In genomic region chr11:72633068-72633467, GRCh38 we compare ENCODE assay signal across 25 cellular contexts. TPM values are rescaled to one million over a fixed set of nuclear protein-coding genes. Genes with fewer than 3 reads are reported as not detected.
A peak's percentile ranks its signal among the peaks of the same experiment; 100 is the strongest.
DNase-seq lines count a peak whose midpoint lies in the region; ATAC-seq and TF ChIP-seq lines count a peak whose summit lies in the region.
"Had no signal": no experiment of that assay in that cellular context is flagged by ENCODE, and none has a peak within 500 bp of the region (broad histone marks: within the 10 kb centered on the region; RNA-seq: fewer than 3 reads in every experiment).

No MANE protein-coding gene starts in this region.

- no peak overlapping the region for H4K8ac ChIP-seq in neuronal stem cell (ENCODE audit: low read depth, low read length)

- no peaks in the 10 kb centered on the region for H3F3A ChIP-seq in smooth muscle cell (ENCODE audit: low read depth)

- intact Hi-C loops in right cardiac atrium (cut with DNase I): no loop called here

- no peaks in the 10 kb centered on the region for H3K9me3 ChIP-seq in right cardiac atrium (ENCODE audit: control insufficient read depth, low read length)
- H3K9me3 ChIP-seq in neuronal stem cell (replicated peaks in 1 of 2; ENCODE audit: control insufficient read depth in 2 of 2, insufficient read depth in 1 of 2, low read depth in 1 of 2, low read length in 2 of 2): peaks cover 0 to 3% of the 10 kb centered on the region in 2 donors
- no peaks in the 10 kb centered on the region for H3K9me3 ChIP-seq in smooth muscle cell (replicated peaks; ENCODE audit: low read depth)
- H3K9me3 ChIP-seq: HAP-1, tibial nerve had no signal

- H3K4me3 ChIP-seq in right cardiac atrium (ENCODE audit: low read length): no peak overlapping the region
- no peak overlapping the region for H3K4me3 ChIP-seq in neuronal stem cell (ENCODE audit: low read length in 2 of 2)
- no peak overlapping the region for H3K4me3 ChIP-seq in smooth muscle cell
- H3K4me3 ChIP-seq: cardiac muscle cell, HAP-1, SK-N-MC, tibial nerve had no signal

- H3K79me1 ChIP-seq in neuronal stem cell (ENCODE audit: low read depth, low read length): no peaks in the 10 kb centered on the region

- H3K4me2 ChIP-seq in neuronal stem cell (ENCODE audit: insufficient read depth, low read length, poor library complexity, severe bottlenecking) (no peak overlapping the region), smooth muscle cell (no peak overlapping the region)

- peak overlapping the region; percentile 28 for H2BK15ac ChIP-seq in neuronal stem cell (ENCODE audit: low read length)

- no peak overlapping the region for H3K14ac ChIP-seq in neuronal stem cell (ENCODE audit: low read length)

- H2AK5ac ChIP-seq in neuronal stem cell (ENCODE audit: low read depth, low read length): peak overlapping the region; percentile 47

- no peaks in the 10 kb centered on the region for H3K79me2 ChIP-seq in smooth muscle cell (ENCODE audit: low read depth)

- H4K20me1 ChIP-seq in smooth muscle cell (ENCODE audit: low read depth): no peaks in the 10 kb centered on the region

- DNase-seq in right cardiac atrium (peak in 2 of 3 donors; percentile 52 to 61), neuronal stem cell (ENCODE audit: low spot score) (no peak), DMS79 treated with DMSO at 0.1 percent for 48 hours (lab: John Stamatoyannopoulos, UW) (no peak), smooth muscle cell (lab: John Stamatoyannopoulos, UW; ENCODE audit: unreplicated experiment) (no peak), NCI-H510A (lab: John Stamatoyannopoulos, UW) (no peak)
- DNase-seq: activated CD4-positive, alpha-beta T cell treated with anti-CD3 and anti-CD28 coated beads for 36 hours; activated CD8-positive, alpha-beta memory T cell treated with anti-CD3 and anti-CD28 coated beads, Interleukin-2, amount 10 ng/mL, durations not matched to agents 7 days and 5 days; activated naive CD4-positive, alpha-beta T cell treated with anti-CD3 and anti-CD28 coated beads, Interleukin-2, amount 10 ng/mL, durations not matched to agents 7 days and 5 days; amygdala; midbrain; natural killer cell; NCI-H1092 treated with DMSO at 0.1 percent for 48 hours; NCI-H2029; RPMI8226; stimulated activated CD4-positive, alpha-beta T cell treated with anti-CD3 and anti-CD28 coated beads, Interleukin-12 subunit alpha, Interleukin-12 subunit beta, amount 100 ng/mL, for 4 hours; stimulated activated CD4-positive, alpha-beta T cell treated with anti-CD3 and anti-CD28 coated beads, Interleukin-4, amount 100 ng/mL, for 24 hours; stimulated activated naive B cell treated with anti-CD40 and anti-IgM and Interleukin-4, amounts not matched to agents 10 μg/mL and 1 μg/mL and 100 μg/mL, for 72 hours had no signal

- peaks cover 17% of the 10 kb centered on the region for H3K4me1 ChIP-seq in right cardiac atrium (ENCODE audit: control insufficient read depth, insufficient read depth, low read length)
- peaks cover 4 to 5% of the 10 kb centered on the region in 2 donors for H3K4me1 ChIP-seq in neuronal stem cell (ENCODE audit: control insufficient read depth in 2 of 2, insufficient read depth in 1 of 2, low read depth in 1 of 2, low read length in 2 of 2)
- H3K4me1 ChIP-seq in smooth muscle cell (ENCODE audit: low read depth): no peaks in the 10 kb centered on the region
- H3K4me1 ChIP-seq: HAP-1 had no signal

- H2AFZ ChIP-seq in neuronal stem cell (ENCODE audit: low read length) (no peak overlapping the region), smooth muscle cell (ENCODE audit: low read depth) (no peak overlapping the region)

- H3K36me3 ChIP-seq in neuronal stem cell (replicated peaks in 1 of 2; ENCODE audit: control insufficient read depth in 2 of 2, insufficient read depth in 2 of 2, low read length in 2 of 2) (no peaks in the 10 kb centered on the region), smooth muscle cell (ENCODE audit: low read depth) (no peaks in the 10 kb centered on the region)
- H3K36me3 ChIP-seq: cardiac muscle cell, HAP-1, tibial nerve had no signal

- H2BK12ac ChIP-seq in neuronal stem cell (ENCODE audit: low read length): no peak overlapping the region

- no peak overlapping the region for H3K9ac ChIP-seq in neuronal stem cell (ENCODE audit: low read depth, low read length, poor library complexity)
- H3K9ac ChIP-seq in smooth muscle cell (ENCODE audit: low read depth): no peak overlapping the region

- H3K4ac ChIP-seq in neuronal stem cell (ENCODE audit: low read length): no peak overlapping the region

- no peaks in the 10 kb centered on the region for H3K27me3 ChIP-seq in right cardiac atrium (ENCODE audit: control insufficient read depth, insufficient read depth)
- H3K27me3 ChIP-seq in neuronal stem cell (ENCODE audit: control insufficient read depth in 3 of 3, insufficient read depth in 3 of 3, low read depth in 1 of 3, low read length in 3 of 3): peaks cover 0 to 61% (median 0%) of the 10 kb centered on the region in 3 experiments
- H3K27me3 ChIP-seq in smooth muscle cell (ENCODE audit: low read depth): peaks cover 4% of the 10 kb centered on the region
- H3K27me3 ChIP-seq: cardiac muscle cell had no signal

- no peaks in the 10 kb centered on the region for H3K36me3 Mint-ChIP-seq in brain
- H3K36me3 Mint-ChIP-seq: activated CD8-positive, alpha-beta memory T cell treated with anti-CD3 and anti-CD28 coated beads, Interleukin-2, amount 10 ng/mL, durations not matched to agents 7 days and 5 days; activated naive CD4-positive, alpha-beta T cell treated with anti-CD3 and anti-CD28 coated beads, Interleukin-2, amount 10 ng/mL, durations not matched to agents 7 days and 5 days; CD14-positive monocyte; natural killer cell; stimulated activated naive B cell treated with anti-CD40 and anti-IgM and Interleukin-4, amounts not matched to agents 10 μg/mL and 1 μg/mL and 100 μg/mL, for 72 hours had no signal

- H3K27ac ChIP-seq in right cardiac atrium (ENCODE audit: low read length): peak overlapping the region; percentile 8
- no peak overlapping the region for H3K27ac ChIP-seq in neuronal stem cell (replicated peaks; ENCODE audit: low read length)
- peak overlapping the region; percentile 30 for H3K27ac ChIP-seq in temporal lobe (ENCODE audit: low read depth, low read length)
- H3K27ac ChIP-seq in smooth muscle cell (ENCODE audit: low read depth): no peak overlapping the region
- H3K27ac ChIP-seq: cardiac muscle cell, SK-N-MC, tibial nerve had no signal

- H2BK5ac ChIP-seq in neuronal stem cell (ENCODE audit: low read length): no peak overlapping the region

- peaks cover 16% of the 10 kb centered on the region for H3K27me3 Mint-ChIP-seq in brain

- peak overlapping the region in 3 of 5 experiments; percentile 70 to 93 (median 87) for H3K27ac Mint-ChIP-seq in brain
- H3K27ac Mint-ChIP-seq: activated CD4-positive, alpha-beta T cell treated with anti-CD3 and anti-CD28 coated beads for 36 hours; activated CD8-positive, alpha-beta memory T cell treated with anti-CD3 and anti-CD28 coated beads, Interleukin-2, amount 10 ng/mL, durations not matched to agents 7 days and 5 days; activated naive CD4-positive, alpha-beta T cell treated with anti-CD3 and anti-CD28 coated beads, Interleukin-2, amount 10 ng/mL, durations not matched to agents 7 days and 5 days; CD14-positive monocyte; natural killer cell; stimulated activated naive B cell treated with anti-CD40 and anti-IgM and Interleukin-4, amounts not matched to agents 10 μg/mL and 1 μg/mL and 100 μg/mL, for 72 hours; T-helper 1 cell treated with Interleukin-12 subunit alpha and Interleukin-12 subunit beta and Interleukin-4 antibody, amounts not matched to agents 30 μg/mL and 1 μg/mL, for 36 hours had no signal

- H3K9me3 Mint-ChIP-seq in brain: peaks cover 0 to 2% (median 0%) of the 10 kb centered on the region in 5 experiments
- H3K9me3 Mint-ChIP-seq: activated naive CD4-positive, alpha-beta T cell treated with anti-CD3 and anti-CD28 coated beads, Interleukin-2, amount 10 ng/mL, durations not matched to agents 7 days and 5 days; natural killer cell; stimulated activated naive B cell treated with anti-CD40 and anti-IgM and Interleukin-4, amounts not matched to agents 10 μg/mL and 1 μg/mL and 100 μg/mL, for 72 hours; T-helper 1 cell treated with Interleukin-12 subunit alpha and Interleukin-12 subunit beta and Interleukin-4 antibody, amounts not matched to agents 30 μg/mL and 1 μg/mL, for 36 hours had no signal

- no peak overlapping the region for H3K23ac ChIP-seq in neuronal stem cell (ENCODE audit: low read depth, low read length, poor library complexity)

- WGBS in right cardiac atrium: 66% methylated on average over 4 of the region's 4 CpGs
- no CpG with 5 or more reads among the region's 4 CpGs for WGBS in neuronal stem cell (ENCODE audit: extremely low coverage in 2 of 2, insufficient read length in 2 of 2, insufficient replicate concordance in 1 of 2), 2 donors
- WGBS in smooth muscle cell (ENCODE audit: low lambda C conversion rate): 92% methylated on average over 4 of the region's 4 CpGs

- H4K91ac ChIP-seq in neuronal stem cell (ENCODE audit: low read depth, low read length, poor library complexity): no peak overlapping the region

- H2BK120ac ChIP-seq in neuronal stem cell (ENCODE audit: low read depth, low read length): no peak overlapping the region

- H3K4me3 Mint-ChIP-seq in brain: no peak overlapping the region
- H3K4me3 Mint-ChIP-seq: activated CD4-positive, alpha-beta T cell treated with anti-CD3 and anti-CD28 coated beads for 36 hours; activated CD8-positive, alpha-beta memory T cell treated with anti-CD3 and anti-CD28 coated beads, Interleukin-2, amount 10 ng/mL, durations not matched to agents 7 days and 5 days; activated naive CD4-positive, alpha-beta T cell treated with anti-CD3 and anti-CD28 coated beads, Interleukin-2, amount 10 ng/mL, durations not matched to agents 7 days and 5 days; CD14-positive monocyte; natural killer cell; stimulated activated naive B cell treated with anti-CD40 and anti-IgM and Interleukin-4, amounts not matched to agents 10 μg/mL and 1 μg/mL and 100 μg/mL, for 72 hours; T-helper 1 cell treated with Interleukin-12 subunit alpha and Interleukin-12 subunit beta and Interleukin-4 antibody, amounts not matched to agents 30 μg/mL and 1 μg/mL, for 36 hours had no signal

- H3K18ac ChIP-seq in neuronal stem cell (ENCODE audit: low read length): peak overlapping the region; percentile 42

- peaks cover 73% of the 10 kb centered on the region for H3K4me1 Mint-ChIP-seq in brain
- H3K4me1 Mint-ChIP-seq: activated CD4-positive, alpha-beta T cell treated with anti-CD3 and anti-CD28 coated beads for 36 hours; activated naive CD4-positive, alpha-beta T cell treated with anti-CD3 and anti-CD28 coated beads, Interleukin-2, amount 10 ng/mL, durations not matched to agents 7 days and 5 days had no signal

- TF ChIP-seq CTCF in brain (conservative IDR thresholded peaks at IDR 0.05) (no peak), smooth muscle cell (IDR thresholded peaks at IDR 0.05; ENCODE audit: borderline replicate concordance, insufficient read depth, poor library complexity, severe bottlenecking) (no peak)

- ATAC-seq in right cardiac atrium: peak in 1 of 2 donors; percentile 61
- ATAC-seq: activated CD4-positive, alpha-beta T cell treated with anti-CD3 and anti-CD28 coated beads for 36 hours; activated CD8-positive, alpha-beta memory T cell treated with anti-CD3 and anti-CD28 coated beads, Interleukin-2, amount 10 ng/mL, durations not matched to agents 7 days and 5 days; natural killer cell; stimulated activated naive B cell treated with anti-CD40 and anti-IgM and Interleukin-4, amounts not matched to agents 10 μg/mL and 1 μg/mL and 100 μg/mL, for 72 hours had no signal

RNA-seq across cellular contexts. Expression of gene PDE2A, which starts 41.2 kb away (rescaled TPM):
- polyA plus RNA-seq in brain (ENCODE audit: insufficient read depth, low read depth, low replicate concordance) (26.1 TPM), right cardiac atrium (43.1 TPM), smooth muscle cell (1.0 TPM in 2 replicates)
- total RNA-seq in right cardiac atrium (10 to 100 TPM; 32.1 to 43.9 (median 37.0) TPM), temporal lobe (80.4 TPM), smooth muscle cell (not detected in 2 replicates)
- 1.7 TPM for polyA plus RNA-seq in neuronal stem cell (2013, experiment 1 of 2)
- 1.7 TPM for polyA plus RNA-seq in neuronal stem cell (2013, experiment 2 of 2)
- polyA plus RNA-seq: cardiac muscle cell had no signal

Comparison
In these comparisons a context has a peak if more than half of its experiments do, and no peak if none do; other contexts are left out.
1. DNase-seq: peak in right cardiac atrium (2 of 3); none in neuronal stem cell (single experiment), DMS79 treated with DMSO at 0.1 percent for 48 hours (single experiment), smooth muscle cell (single experiment) and NCI-H510A (single experiment).
2. H3K27ac ChIP-seq: peak in right cardiac atrium (single experiment) and temporal lobe (single experiment); none in neuronal stem cell (single experiment) and smooth muscle cell (single experiment).
3. RNA of gene PDE2A, which starts 41.2 kb away (total RNA-seq): 80.4 TPM in temporal lobe (single experiment) and 32.1 to 43.9 TPM in right cardiac atrium; not detected in smooth muscle cell; every median in the first group is over 10 times any median in the second.